Comparison of ENCODE assay signal across 9 cellular contexts in genomic region chr5:1174122-1174936, GRCh38. TPM values are rescaled to one million over a fixed set of nuclear protein-coding genes. Genes with fewer than 3 reads are reported as not detected.
DNase-seq lines count a peak whose midpoint lies in the region; ATAC-seq and TF ChIP-seq lines count a peak whose summit lies in the region.
"Had no signal": no experiment of that assay in that cellular context is flagged by ENCODE, and none has a peak within 500 bp of the region (broad histone marks: within the 10 kb centered on the region; RNA-seq: fewer than 3 reads in every experiment).

No MANE protein-coding gene starts in this region.

- no peak for TF ChIP-seq POLR2A in adrenal gland (IDR thresholded peaks at IDR 0.05)

- TF ChIP-seq CTCF in C4-2B (conservative IDR thresholded peaks at IDR 0.05) (peak; percentile 96), adrenal gland (IDR thresholded peaks at IDR 0.05) (peak; percentile 47 to 80 (median 68))

- H3K36me3 ChIP-seq in adrenal gland (replicated peaks in 1 of 2) = no peaks in the 10 kb centered on the region
- H3K36me3 ChIP-seq: ovary had no signal

- peak overlapping the region; percentile 7; the same call in 1 of the 2 replicates for H3K27ac ChIP-seq in C4-2B
- H3K27ac ChIP-seq in adrenal gland = no peak overlapping the region
- H3K27ac ChIP-seq in right cardiac atrium (ENCODE audit: low read length) = no peak overlapping the region
- H3K27ac ChIP-seq: ovary had no signal

- DNase-seq in HK-2 (ENCODE audit: unreplicated experiment) (peak; percentile 75), RKO (ENCODE audit: low spot score) (peak; percentile 91), adrenal gland (peak; percentile 67 to 86 (median 81)), right cardiac atrium (peak; percentile 69 to 86 (median 83)), skeletal muscle cell (ENCODE audit: low read depth) (peak; percentile 26)

- H3K4me1 ChIP-seq in adrenal gland (replicated peaks in 1 of 2) = no peaks in the 10 kb centered on the region
- no peaks in the 10 kb centered on the region for H3K4me1 ChIP-seq in right cardiac atrium (ENCODE audit: control insufficient read depth, insufficient read depth, low read length)

- H3K27me3 ChIP-seq in adrenal gland (no peaks in the 10 kb centered on the region), right cardiac atrium (ENCODE audit: control insufficient read depth, insufficient read depth) (no peaks in the 10 kb centered on the region)
- H3K27me3 ChIP-seq: ovary had no signal

- intact Hi-C loops in adrenal gland (cut with DNase I) (no loop called here), right cardiac atrium (cut with DNase I) (loop anchor here in 2 of 4 donors (2.0 to 10.0 kb wide), 2 partner anchors 250 kb away; no protein-coding TSS in a partner anchor)

- no peaks in the 10 kb centered on the region for H3K9me3 ChIP-seq in adrenal gland (replicated peaks in 1 of 3)
- no peaks in the 10 kb centered on the region for H3K9me3 ChIP-seq in right cardiac atrium (ENCODE audit: control insufficient read depth, low read length)
- H3K9me3 ChIP-seq: ovary had no signal

- ATAC-seq in right cardiac atrium (peak; percentile 61 to 77), HG03378 (IDR thresholded peaks at IDR 0.05; ENCODE audit: unreplicated experiment) (no peak), GM21528 (IDR thresholded peaks at IDR 0.05; ENCODE audit: low FRiP score, unreplicated experiment) (no peak)

- 35 to 60% (median 39%) methylated on average over 13 to 27 of the region's 27 CpGs for WGBS in adrenal gland, 4 donors
- WGBS in right cardiac atrium = 39% methylated on average over 27 of the region's 27 CpGs

- H3K4me3 ChIP-seq in adrenal gland (no peak overlapping the region), right cardiac atrium (ENCODE audit: low read length) (no peak overlapping the region), skeletal muscle cell (ENCODE audit: low read depth, low read length) (no peak overlapping the region)
- H3K4me3 ChIP-seq: ovary had no signal

RNA-seq across cellular contexts. Expression of gene SLC6A19, which starts 27.1 kb away (rescaled TPM):
- total RNA-seq in adrenal gland (not detected), right cardiac atrium (not detected)
- polyA plus RNA-seq in adrenal gland (not detected), right cardiac atrium (not detected)
- polyA plus RNA-seq: ovary had no signal

RNA-seq across cellular contexts. Expression of gene SLC6A18, which starts 50.9 kb away (rescaled TPM):
- total RNA-seq in adrenal gland (not detected), right cardiac atrium (not detected)
- polyA plus RNA-seq in adrenal gland (not detected), right cardiac atrium (not detected)
- total RNA-seq: ovary had no signal
- polyA plus RNA-seq: ovary had no signal

Comparison
In these comparisons a context has a peak if more than half of its experiments do, and no peak if none do; other contexts are left out.
1. DNase-seq: peak in every context shown above with its lines; median percentile 91 in RKO; 83 in right cardiac atrium; 81 in adrenal gland; 75 in HK-2; 26 in skeletal muscle cell.
2. ATAC-seq: peak in right cardiac atrium (2 of 2); none in HG03378 (single experiment) and GM21528 (single experiment).